ENCODE assay signal across 11 cellular contexts in genomic region chr2:238498691-238499295, GRCh38.
"Had no signal": no experiment of that assay in that cellular context is flagged by ENCODE, and none has a peak within 500 bp of the region (broad histone marks: within the 10 kb centered on the region; RNA-seq: fewer than 3 reads in every experiment).

No MANE protein-coding gene starts in this region.

- DNase-seq: activated CD4-positive, alpha-beta T cell treated with anti-CD3 and anti-CD28 coated beads, Interleukin-2, amount 50 U/mL, for 1 hour; activated naive CD4-positive, alpha-beta T cell treated with anti-CD3 and anti-CD28 coated beads for 36 hours; activated T-cell treated with anti-CD3 and anti-CD28 coated beads, Interleukin-2, amount 50 U/mL, for 1 hour; left colon; mammary epithelial cell; naive B cell; stimulated activated CD4-positive, alpha-beta T cell treated with anti-CD3 and anti-CD28 coated beads, Interleukin-4, amount 100 ng/mL, for 24 hours; stimulated activated naive CD4-positive, alpha-beta T cell; SW 1271; transverse colon had no signal

- ATAC-seq: esophagus mucosa, left colon had no signal
